Comparison of ENCODE assay signal across 8 cellular contexts in the genomic region with DNA sequence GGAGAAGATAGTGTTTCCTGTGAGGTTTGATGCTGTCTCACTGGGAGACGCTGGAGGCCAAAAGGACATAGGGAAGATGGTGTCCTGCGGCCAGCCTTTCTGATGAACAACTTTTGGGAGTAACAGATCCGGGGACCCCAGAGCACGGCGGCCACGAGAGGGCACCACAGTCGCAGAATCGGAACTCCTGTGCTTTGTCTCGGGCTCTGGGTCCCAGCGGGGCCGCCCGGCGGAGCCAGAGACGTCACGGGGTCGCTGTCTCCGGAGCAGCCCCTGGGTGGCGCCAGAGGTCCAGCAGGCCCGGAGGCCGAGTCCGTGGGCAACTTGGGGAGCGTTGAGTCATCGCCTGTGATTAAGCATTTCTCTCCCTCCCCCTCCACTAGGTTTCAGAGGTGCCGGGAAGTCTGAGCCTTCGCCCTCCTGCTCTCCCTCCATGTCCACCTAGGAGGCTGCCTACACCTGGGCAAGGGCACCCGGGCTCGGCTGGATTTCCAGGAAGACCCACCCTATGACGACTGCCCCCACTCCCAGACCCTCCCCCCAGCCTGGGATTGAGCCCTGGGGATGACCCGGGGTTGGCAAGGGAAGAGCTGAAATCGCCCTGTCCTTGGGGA. TPM values are rescaled to one million over a fixed set of nuclear protein-coding genes. Genes with fewer than 3 reads are reported as not detected.
DNase-seq lines count a peak whose midpoint lies in the region; ATAC-seq, FAIRE-seq and TF ChIP-seq lines count a peak whose summit lies in the region.

No MANE protein-coding gene starts in this region.

- intact Hi-C loops in activated B cell treated with CpG ODN at 0.5 μM for 24 hours (cut with micrococcal nuclease), result loop anchor here (1.0 to 2.0 kb wide), 14 partner anchors 27 to 592 kb away; partner anchors contain the start of genes ASF1B, BRME1, CC2D1A and DCAF15

- peak overlapping the region; percentile 30 for H3K27ac Mint-ChIP-seq in activated B cell treated with CpG ODN at 0.5 μM for 24 hours

- FAIRE-seq in islet of Langerhans (lab: Jason Lieb, UNC), result peak; percentile 17

- DNase-seq in AG08396 (ENCODE audit: low spot score) (peak; percentile 98), NCI-H226 (peak; percentile 90), activated B cell treated with CpG ODN at 0.5 μM for 24 hours (peak; percentile 97)
- DNase-seq in central memory CD4-positive, alpha-beta T cell, result peak; percentile 95
- peak; percentile 99 for DNase-seq in stimulated activated CD4-positive, alpha-beta T cell treated with anti-CD3 and anti-CD28 coated beads, Interleukin-12 subunit alpha, Interleukin-12 subunit beta, amount 100 ng/mL, for 4 hours

- POLR2A ChIA-PET in activated B cell treated with CpG ODN at 0.5 μM for 24 hours (lab: Charles Lee), result interaction anchor here (0.5 to 2.0 kb wide), 6 partner anchors 24 to 257 kb away, joined by 3 to 5 read pairs (median 4); partner anchors contain the start of genes ASF1B and RLN3

- peaks cover 28% of the 10 kb centered on the region for H3K4me1 Mint-ChIP-seq in activated B cell treated with CpG ODN at 0.5 μM for 24 hours

- no peaks in the 10 kb centered on the region for H3K36me3 Mint-ChIP-seq in activated B cell treated with CpG ODN at 0.5 μM for 24 hours (ENCODE audit: low read depth)

- no peaks in the 10 kb centered on the region for H3K9me3 Mint-ChIP-seq in activated B cell treated with CpG ODN at 0.5 μM for 24 hours

- peak; percentile 98 for TF ChIP-seq CTCF in activated B cell treated with CpG ODN at 0.5 μM for 24 hours (IDR thresholded peaks at IDR 0.05)

- CTCF ChIA-PET in activated B cell treated with CpG ODN at 0.5 μM for 24 hours (lab: Charles Lee), result interaction anchor here (0.8 to 5.8 kb wide), 10 partner anchors 18 to 470 kb away, joined by 3 to 42 read pairs (median 6); partner anchors contain the start of genes IL27RA and MISP3

- peaks cover 3% of the 10 kb centered on the region for H3K27me3 Mint-ChIP-seq in activated B cell treated with CpG ODN at 0.5 μM for 24 hours

- H3K4me3 Mint-ChIP-seq in activated B cell treated with CpG ODN at 0.5 μM for 24 hours, result peak overlapping the region; percentile 19

- ATAC-seq in GM18909 (IDR thresholded peaks at IDR 0.05; ENCODE audit: poor library complexity, unreplicated experiment) (peak; percentile 81), HG03175 (IDR thresholded peaks at IDR 0.05; ENCODE audit: unreplicated experiment) (peak; percentile 84), activated B cell treated with CpG ODN at 0.5 μM for 24 hours (ENCODE audit: low read depth) (peak; percentile 99)

RNA-seq across cellular contexts. Expression of gene NANOS3, which starts 3.2 kb away (rescaled TPM):
- total RNA-seq in activated B cell treated with CpG ODN at 0.5 μM for 24 hours, result not detected in 2 replicates

RNA-seq across cellular contexts. Expression of gene BRME1, which starts 25.8 kb away (rescaled TPM):
- total RNA-seq in activated B cell treated with CpG ODN at 0.5 μM for 24 hours, result 1.2 and 2.0 TPM in 2 replicates

RNA-seq across cellular contexts. Expression of gene CC2D1A, which starts 25.8 kb away (rescaled TPM):
- 32.4 and 35.6 TPM in 2 replicates for total RNA-seq in activated B cell treated with CpG ODN at 0.5 μM for 24 hours

RNA-seq across cellular contexts. Expression of gene PODNL1, which starts 58.1 kb away (rescaled TPM):
- total RNA-seq in activated B cell treated with CpG ODN at 0.5 μM for 24 hours, result 0.44 TPM in 1 of 2 replicates, not detected in the other

Comparison
In these comparisons a context has a peak if more than half of its experiments do, and no peak if none do; other contexts are left out.
1. Peak in every context shown above with its lines: DNase-seq and ATAC-seq.